ENCODE assay signal across 18 cellular contexts in genomic region chr10:56624082-56624481, GRCh38.
DNase-seq lines count a peak whose midpoint lies in the region; ATAC-seq and TF ChIP-seq lines count a peak whose summit lies in the region.
"Had no signal": no experiment of that assay in that cellular context is flagged by ENCODE, and none has a peak within 500 bp of the region (broad histone marks: within the 10 kb centered on the region; RNA-seq: fewer than 3 reads in every experiment).

No MANE protein-coding gene starts in this region.

- no peak for TF ChIP-seq POLR2A in stomach (IDR thresholded peaks at IDR 0.05)

- no peaks in the 10 kb centered on the region for H3K9me3 ChIP-seq in stomach
- H3K9me3 ChIP-seq: A549, HAP-1, psoas muscle had no signal

- H3K4me1 ChIP-seq in stomach: no peaks in the 10 kb centered on the region
- H3K4me1 ChIP-seq: A549, HAP-1, psoas muscle had no signal

- DNase-seq in GM06990 (ENCODE audit: extremely low read depth, insufficient read length) (peak; percentile 8), NCI-H510A treated with DMSO at 0.1 percent for 48 hours (lab: John Stamatoyannopoulos, UW) (no peak), NCI-H2081 (lab: John Stamatoyannopoulos, UW) (no peak), H4 (ENCODE audit: low spot score) (no peak), stomach (no peak)
- DNase-seq: activated CD4-positive, alpha-beta T cell treated with anti-CD3 and anti-CD28 coated beads, Interleukin-2, amount 50 U/mL, for 4 hours; effector CD8-positive, alpha-beta T cell; foreskin melanocyte; islet precursor cell; NCI-H1092 treated with DMSO at 0.1 percent for 48 hours; NCI-H524 treated with DMSO at 0.1 percent for 48 hours; psoas muscle had no signal

- ATAC-seq in GM19372 (IDR thresholded peaks at IDR 0.05; ENCODE audit: low read depth, unreplicated experiment) (peak; percentile 66), HG02623 (IDR thresholded peaks at IDR 0.05; ENCODE audit: unreplicated experiment) (peak; percentile 59), HG03196 (IDR thresholded peaks at IDR 0.05; ENCODE audit: unreplicated experiment) (peak; percentile 52)
- ATAC-seq: A549, psoas muscle, Right ventricle myocardium inferior had no signal

- no peaks in the 10 kb centered on the region for H3K36me3 ChIP-seq in GM06990 (ENCODE audit: control insufficient read depth, insufficient read depth, low read length)
- H3K36me3 ChIP-seq in stomach: no peaks in the 10 kb centered on the region
- H3K36me3 ChIP-seq: HAP-1 had no signal

- no peaks in the 10 kb centered on the region for H3K27me3 ChIP-seq in GM06990 (replicated peaks; ENCODE audit: control insufficient read depth, insufficient read depth, low read length)
- no peaks in the 10 kb centered on the region for H3K27me3 ChIP-seq in stomach

- intact Hi-C loops in stomach (cut with DNase I; ENCODE audit: low total_unique reads): no loop called here

- H3K4me3 ChIP-seq in GM06990 (replicated peaks; ENCODE audit: low read depth, low read length) (no peak overlapping the region), stomach (no peak overlapping the region)
- H3K4me3 ChIP-seq: A549, HAP-1, psoas muscle had no signal

- no peak for TF ChIP-seq CTCF in GM06990 (IDR thresholded peaks at IDR 0.05; ENCODE audit: insufficient read depth, low read length, poor library complexity, severe bottlenecking)
- no peak for TF ChIP-seq CTCF in stomach (IDR thresholded peaks at IDR 0.05)

- TF ChIP-seq EP300 in stomach (IDR thresholded peaks at IDR 0.05): no peak

- no peak overlapping the region for H3K27ac ChIP-seq in stomach
- H3K27ac ChIP-seq: A549, psoas muscle had no signal
